In genomic region chr3:184016169-184016570, GRCh38 we compare ENCODE assay signal across 1 cellular context.
TF ChIP-seq lines count a peak whose summit lies in the region.

No MANE protein-coding gene starts in this region.

TF ChIP-seq in WTC11, 78 proteins besides CTCF, POLR2A, EP300 and RAD21 (continued from another document):
- no peak for TF ChIP-seq PRDM15 (CRISPR knock-in tag; IDR thresholded peaks at IDR 0.05)
- no peak for TF ChIP-seq SOX15 (CRISPR knock-in tag; IDR thresholded peaks at IDR 0.05)
- no peak for TF ChIP-seq ZNF219 (CRISPR knock-in tag; IDR thresholded peaks at IDR 0.05; ENCODE audit: borderline replicate concordance)
- no peak for TF ChIP-seq ZNF263 (CRISPR knock-in tag; IDR thresholded peaks at IDR 0.05; ENCODE audit: low read depth)
TF ChIP-seq in WTC11: peak in this region for 0.
